16 cellular contexts compared by ENCODE assay signal in the genomic region with DNA sequence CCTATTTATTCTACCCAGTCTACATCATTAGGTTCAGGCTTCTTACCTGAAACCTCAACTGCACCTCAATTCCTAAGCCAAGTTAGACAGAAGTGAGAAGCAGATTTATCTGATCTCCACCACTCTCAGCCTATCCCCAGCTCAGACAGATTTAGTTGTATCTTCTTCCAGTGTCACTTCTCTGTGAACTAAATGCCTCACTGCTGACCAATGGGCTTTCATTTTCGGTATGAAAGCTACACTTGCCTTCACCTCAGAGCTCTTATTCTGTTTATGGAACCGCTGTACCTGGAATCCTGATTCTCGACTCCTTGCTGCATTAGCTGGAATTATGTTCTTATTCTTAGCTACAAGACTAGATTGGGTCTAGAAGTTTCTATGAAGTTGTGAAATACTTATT.
"Had no signal": no experiment of that assay in that cellular context is flagged by ENCODE, and none has a peak within 500 bp of the region (broad histone marks: within the 10 kb centered on the region; RNA-seq: fewer than 3 reads in every experiment).

No MANE protein-coding gene starts in this region.

- H3K9ac ChIP-seq: parathyroid adenoma had no signal

- H3K4me1 Mint-ChIP-seq: activated naive CD8-positive, alpha-beta T cell treated with anti-CD3 and anti-CD28 coated beads for 36 hours; stimulated activated naive CD8-positive, alpha-beta T cell treated with anti-CD3 and anti-CD28 coated beads, Interleukin-15, amount 100 ng/mL, for 72 hours had no signal

- H3K4me1 ChIP-seq: gastroesophageal sphincter, parathyroid adenoma, testis had no signal

- H3K4me3 Mint-ChIP-seq: activated CD4-positive, alpha-beta memory T cell treated with anti-CD3 and anti-CD28 coated beads for 36 hours; activated naive CD8-positive, alpha-beta T cell treated with anti-CD3 and anti-CD28 coated beads for 36 hours; activated T-cell treated with anti-CD3 and anti-CD28 coated beads, Interleukin-2, amount 50 U/mL, for 4 hours; effector memory CD8-positive, alpha-beta T cell; stimulated activated naive CD8-positive, alpha-beta T cell treated with anti-CD3 and anti-CD28 coated beads, Interleukin-15, amount 100 ng/mL, for 72 hours had no signal

- H3K27me3 Mint-ChIP-seq: activated CD4-positive, alpha-beta memory T cell treated with anti-CD3 and anti-CD28 coated beads for 36 hours; activated naive CD8-positive, alpha-beta T cell treated with anti-CD3 and anti-CD28 coated beads for 36 hours; effector memory CD8-positive, alpha-beta T cell; stimulated activated naive CD8-positive, alpha-beta T cell treated with anti-CD3 and anti-CD28 coated beads, Interleukin-15, amount 100 ng/mL, for 72 hours had no signal

- H3K79me2 ChIP-seq: parathyroid adenoma had no signal

- H2AFZ ChIP-seq: parathyroid adenoma had no signal

- H3K4me3 ChIP-seq: gastroesophageal sphincter, testis had no signal

- H3K27ac ChIP-seq: brain microvascular endothelial cell, gastroesophageal sphincter, parathyroid adenoma, testis had no signal

- H3K36me3 ChIP-seq: brain microvascular endothelial cell, gastroesophageal sphincter had no signal

- H3K36me3 Mint-ChIP-seq: activated CD4-positive, alpha-beta memory T cell treated with anti-CD3 and anti-CD28 coated beads for 36 hours; activated naive CD8-positive, alpha-beta T cell treated with anti-CD3 and anti-CD28 coated beads for 36 hours had no signal

- H3K27ac Mint-ChIP-seq: activated CD4-positive, alpha-beta memory T cell treated with anti-CD3 and anti-CD28 coated beads for 36 hours; activated naive CD8-positive, alpha-beta T cell treated with anti-CD3 and anti-CD28 coated beads for 36 hours; effector memory CD8-positive, alpha-beta T cell; stimulated activated naive CD8-positive, alpha-beta T cell treated with anti-CD3 and anti-CD28 coated beads, Interleukin-15, amount 100 ng/mL, for 72 hours had no signal

- H3K9me3 ChIP-seq: gastroesophageal sphincter, testis had no signal

- ATAC-seq: activated T-cell treated with anti-CD3 and anti-CD28 coated beads, Interleukin-2, amount 50 U/mL, for 4 hours; effector memory CD8-positive, alpha-beta T cell; gastroesophageal sphincter; stimulated activated naive CD8-positive, alpha-beta T cell treated with anti-CD3 and anti-CD28 coated beads, Interleukin-15, amount 100 ng/mL, for 72 hours had no signal

- DNase-seq: activated CD4-positive, alpha-beta memory T cell treated with anti-CD3 and anti-CD28 coated beads for 36 hours; activated CD4-positive, alpha-beta T cell treated with anti-CD3 and anti-CD28 coated beads for 1 hour; activated gamma-delta T cell; activated naive CD8-positive, alpha-beta T cell treated with anti-CD3 and anti-CD28 coated beads for 36 hours; activated T-cell treated with anti-CD3 and anti-CD28 coated beads, Interleukin-2, amount 50 U/mL, for 4 hours; brain microvascular endothelial cell; effector memory CD8-positive, alpha-beta T cell; kidney; midbrain; retina; stimulated activated CD4-positive, alpha-beta T cell treated with anti-CD3 and anti-CD28 coated beads, Interleukin-15, amount 100 ng/mL, for 24 hours; stimulated activated CD4-positive, alpha-beta T cell treated with anti-CD3 and anti-CD28 coated beads, Interleukin-4, amount 100 ng/mL, for 24 hours; stimulated activated naive CD8-positive, alpha-beta T cell treated with anti-CD3 and anti-CD28 coated beads, Interleukin-15, amount 100 ng/mL, for 72 hours; testis had no signal

- H3K27me3 ChIP-seq: brain microvascular endothelial cell, gastroesophageal sphincter, testis had no signal
